8 cellular contexts compared by ENCODE assay signal in the genomic region with DNA sequence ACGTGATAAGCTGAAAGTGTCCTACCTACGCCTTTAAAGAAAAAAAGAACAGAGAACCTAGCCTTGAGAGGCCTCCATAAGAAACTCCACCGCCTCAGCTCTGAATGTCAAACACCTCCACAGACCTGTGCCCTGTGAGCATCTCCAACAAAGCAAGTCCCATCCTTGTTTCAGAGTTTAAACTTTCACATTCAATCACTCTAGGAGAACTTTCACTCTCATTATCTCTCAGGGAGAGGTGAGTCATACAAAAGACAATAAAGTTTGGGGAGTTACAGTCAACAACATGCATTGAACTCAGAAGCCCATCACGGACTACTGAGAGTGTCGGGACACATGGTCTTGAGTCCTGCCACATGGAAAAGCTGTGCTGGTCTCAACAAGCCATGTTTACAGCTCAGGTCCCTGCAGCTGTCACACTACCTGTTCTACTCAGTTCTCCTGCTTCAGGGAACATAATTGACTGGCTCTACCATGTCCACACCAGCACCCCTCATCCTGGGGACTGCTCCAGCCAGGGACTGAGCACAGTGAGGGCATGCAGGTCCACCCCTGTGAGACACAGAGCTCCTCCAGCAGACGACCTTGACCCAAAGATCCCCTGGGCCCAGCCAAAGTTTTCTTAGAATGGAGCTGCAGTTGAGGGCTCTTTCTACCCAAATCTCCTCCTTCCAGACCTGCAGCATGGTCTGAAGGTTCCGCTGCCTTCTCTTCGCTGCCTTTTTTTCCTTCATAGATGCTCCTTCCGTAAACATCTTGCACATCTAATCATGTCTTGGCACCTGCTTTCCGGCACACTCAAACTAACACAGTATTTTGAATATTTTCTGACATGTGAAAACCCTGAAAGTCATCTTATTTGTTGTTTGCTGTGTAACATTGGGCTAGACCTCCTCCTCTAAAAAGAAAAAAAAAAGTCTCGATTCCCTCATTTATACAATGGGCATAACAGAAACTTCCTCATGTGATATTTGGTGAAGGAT.
DNase-seq lines count a peak whose midpoint lies in the region; ATAC-seq and TF ChIP-seq lines count a peak whose summit lies in the region.

No MANE protein-coding gene starts in this region.

- H3K4me1 ChIP-seq in esophagus squamous epithelium (peaks cover 3 to 67% (median 34%) of the 10 kb centered on the region in 3 donors), vagina (peaks cover 90% of the 10 kb centered on the region)

- TF ChIP-seq CTCF in esophagus squamous epithelium (IDR thresholded peaks at IDR 0.05), result no peak
- TF ChIP-seq CTCF in vagina (IDR thresholded peaks at IDR 0.05), result no peak

- H3K36me3 ChIP-seq in esophagus squamous epithelium, result peaks cover 0 to 19% (median 0%) of the 10 kb centered on the region in 3 donors
- peaks cover 0 to 17% of the 10 kb centered on the region in 2 donors for H3K36me3 ChIP-seq in vagina

- H3K4me3 ChIP-seq in esophagus squamous epithelium (peak overlapping the region in 1 of 4 donors; percentile 7), vagina (no peak overlapping the region)

- H3K9me3 ChIP-seq in esophagus squamous epithelium (no peaks in the 10 kb centered on the region), vagina (no peaks in the 10 kb centered on the region)

- intact Hi-C loops in esophagus squamous epithelium (cut with DNase I) (no loop called here), vagina (cut with DNase I) (no loop called here)

- DNase-seq in esophagus squamous epithelium (lab: John Stamatoyannopoulos, UW), result no peak
- DNase-seq in vagina (ENCODE audit: extremely low spot score in 2 of 2), result no peak
- no peak for DNase-seq in ACHN
- DNase-seq in midbrain (lab: John Stamatoyannopoulos, UW), result no peak
- DNase-seq in putamen (ENCODE audit: low spot score), result no peak

- ATAC-seq in GM18909 (IDR thresholded peaks at IDR 0.05; ENCODE audit: poor library complexity, unreplicated experiment), result peak; percentile 48
- ATAC-seq in HG02884 (IDR thresholded peaks at IDR 0.05; ENCODE audit: unreplicated experiment), result peak; percentile 50

- WGBS in esophagus squamous epithelium, 2 donors, result 59 to 72% methylated on average over 11 of the region's 11 CpGs

- H3K27ac ChIP-seq in esophagus squamous epithelium, result peak overlapping the region in 3 of 4 donors; percentile 16 to 65 (median 45)
- peak overlapping the region; percentile 77 for H3K27ac ChIP-seq in vagina

- in situ Hi-C loops in ACHN (cut with HindIII; ENCODE audit: low pct_ligation_motif_present, low pct_unique_long_range_greater_than_20kb, low sequenced_read_pairs), result no loop called here

- H3K27me3 ChIP-seq in esophagus squamous epithelium (no peaks in the 10 kb centered on the region), vagina (no peaks in the 10 kb centered on the region)

- TF ChIP-seq POLR2A in Raji (IDR thresholded peaks at IDR 0.05; ENCODE audit: insufficient read depth, low read depth, low read length), result peak; percentile 30; the same call in 1 of the 2 replicates
- no peak for TF ChIP-seq POLR2A in esophagus squamous epithelium (IDR thresholded peaks at IDR 0.05)
- TF ChIP-seq POLR2A in vagina (IDR thresholded peaks at IDR 0.05), result no peak
